In the genomic region with DNA sequence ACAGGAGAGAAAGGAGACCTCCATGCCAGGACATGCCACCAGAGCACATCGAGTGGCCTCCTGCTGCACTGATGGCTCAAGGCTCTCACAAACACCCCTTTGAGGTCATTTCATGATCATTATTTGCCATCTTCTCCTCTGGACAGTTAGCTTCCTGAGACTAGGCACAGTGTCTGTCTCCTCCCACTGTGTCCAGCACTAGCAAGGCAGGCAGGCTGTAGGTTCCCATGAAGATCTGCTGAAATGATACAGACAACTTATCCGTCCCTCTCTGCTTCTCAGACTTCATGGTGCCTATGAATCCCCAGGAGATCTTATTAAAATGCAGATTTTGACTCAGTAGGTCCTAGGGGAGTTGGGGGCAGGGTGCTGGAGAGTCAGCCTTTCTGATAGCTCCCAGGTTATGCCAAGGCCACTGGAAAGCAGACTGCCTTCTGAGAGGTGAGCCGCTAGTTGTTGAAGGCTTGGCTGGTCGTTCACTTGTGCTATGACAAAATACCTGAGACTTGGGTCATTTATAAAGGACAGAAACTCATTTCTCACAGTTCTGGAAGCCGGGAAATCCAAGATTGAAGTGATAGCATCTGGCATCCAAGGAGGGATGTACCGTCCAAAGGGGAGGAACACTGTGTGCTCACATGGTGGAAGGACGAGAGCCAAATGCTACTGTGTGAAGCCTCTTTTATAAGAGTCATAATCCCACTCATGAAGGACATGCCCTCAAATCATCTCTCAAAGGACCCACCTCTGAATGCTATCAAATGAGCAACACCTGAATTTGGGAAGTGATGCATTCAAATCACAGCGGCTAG, we compare ENCODE assay signal across 15 cellular contexts.
"Had no signal": no experiment of that assay in that cellular context is flagged by ENCODE, and none has a peak within 500 bp of the region (broad histone marks: within the 10 kb centered on the region; RNA-seq: fewer than 3 reads in every experiment).

No MANE protein-coding gene starts in this region.

- H3K4me3 Mint-ChIP-seq: activated CD4-positive, alpha-beta T cell treated with anti-CD3 and anti-CD28 coated beads, Interleukin-2, amount 10 ng/mL, durations not matched to agents 7 days and 5 days; activated T-cell treated with anti-CD3 and anti-CD28 coated beads, Interleukin-2, amount 50 U/mL, for 72 hours; dendritic cell treated with granulocyte-macrophage colony-stimulating factor and Interleukin-4, amounts not matched to agents 40 ng/mL and 50 ng/mL, for 4 days; nephron progenitor cell; T-helper 2 cell treated with Interferon-gamma antibody and Interleukin-4, amounts not matched to agents 5 μg/mL and 100 μg/mL, for 36 hours had no signal

- H3K4me1 Mint-ChIP-seq: activated CD4-positive, alpha-beta T cell treated with anti-CD3 and anti-CD28 coated beads, Interleukin-2, amount 10 ng/mL, durations not matched to agents 7 days and 5 days; nephron progenitor cell had no signal

- DNase-seq: activated CD4-positive, alpha-beta T cell treated with anti-CD3 and anti-CD28 coated beads, Interleukin-2, amount 10 ng/mL, durations not matched to agents 7 days and 5 days; activated CD8-positive, alpha-beta memory T cell treated with anti-CD3 and anti-CD28 coated beads, Interleukin-2, amount 50 U/mL, for 48 hours; activated gamma-delta T cell; activated T-cell treated with anti-CD3 and anti-CD28 coated beads, Interleukin-2, amount 50 U/mL, for 72 hours; amniotic stem cell; effector memory CD4-positive, alpha-beta T cell; left lung; nephron progenitor cell; stimulated activated CD4-positive, alpha-beta T cell treated with anti-CD3 and anti-CD28 coated beads, Interleukin-4, amount 100 ng/mL, for 4 hours; stimulated activated naive CD8-positive, alpha-beta T cell treated with anti-CD3 and anti-CD28 coated beads, Interleukin-15, Interleukin-2, amounts not matched to agents 100 U/mL and 50 U/mL, for 24 hours; upper lobe of left lung had no signal

- ATAC-seq: activated naive CD4-positive, alpha-beta T cell treated with anti-CD3 and anti-CD28 coated beads, Interleukin-2, amount 50 U/mL, for 72 hours; activated T-cell treated with anti-CD3 and anti-CD28 coated beads, Interleukin-2, amount 50 U/mL, for 72 hours; left lung; stimulated activated naive CD8-positive, alpha-beta T cell treated with anti-CD3 and anti-CD28 coated beads, Interleukin-15, Interleukin-2, amounts not matched to agents 100 U/mL and 50 U/mL, for 24 hours had no signal

- H3K27ac Mint-ChIP-seq: activated CD4-positive, alpha-beta T cell treated with anti-CD3 and anti-CD28 coated beads, Interleukin-2, amount 10 ng/mL, durations not matched to agents 7 days and 5 days; activated naive CD4-positive, alpha-beta T cell treated with anti-CD3 and anti-CD28 coated beads, Interleukin-2, amount 50 U/mL, for 72 hours; activated T-cell treated with anti-CD3 and anti-CD28 coated beads, Interleukin-2, amount 50 U/mL, for 72 hours; dendritic cell treated with granulocyte-macrophage colony-stimulating factor and Interleukin-4, amounts not matched to agents 40 ng/mL and 50 ng/mL, for 4 days; nephron progenitor cell; T-helper 2 cell treated with Interferon-gamma antibody and Interleukin-4, amounts not matched to agents 5 μg/mL and 100 μg/mL, for 36 hours had no signal

- H3K9me3 Mint-ChIP-seq: activated CD4-positive, alpha-beta T cell treated with anti-CD3 and anti-CD28 coated beads, Interleukin-2, amount 10 ng/mL, durations not matched to agents 7 days and 5 days; activated naive CD4-positive, alpha-beta T cell treated with anti-CD3 and anti-CD28 coated beads, Interleukin-2, amount 50 U/mL, for 72 hours; activated T-cell treated with anti-CD3 and anti-CD28 coated beads, Interleukin-2, amount 50 U/mL, for 72 hours; dendritic cell treated with granulocyte-macrophage colony-stimulating factor and Interleukin-4, amounts not matched to agents 40 ng/mL and 50 ng/mL, for 4 days; T-helper 2 cell treated with Interferon-gamma antibody and Interleukin-4, amounts not matched to agents 5 μg/mL and 100 μg/mL, for 36 hours had no signal

- H3K27ac ChIP-seq: hepatocyte, left lung, upper lobe of left lung had no signal

- H3K36me3 Mint-ChIP-seq: activated naive CD4-positive, alpha-beta T cell treated with anti-CD3 and anti-CD28 coated beads, Interleukin-2, amount 50 U/mL, for 72 hours had no signal
